Comparison of ENCODE assay signal across 16 cellular contexts in genomic region chr22:28005513-28005912, GRCh38.
DNase-seq lines count a peak whose midpoint lies in the region; ATAC-seq and TF ChIP-seq lines count a peak whose summit lies in the region.
"Had no signal": no experiment of that assay in that cellular context is flagged by ENCODE, and none has a peak within 500 bp of the region (broad histone marks: within the 10 kb centered on the region; RNA-seq: fewer than 3 reads in every experiment).

No MANE protein-coding gene starts in this region.

- peak overlapping the region; percentile 28 for H3K4me3 Mint-ChIP-seq in endothelial cell (ENCODE audit: unreplicated experiment)
- H3K4me3 Mint-ChIP-seq: CD4-positive, CD25-positive, alpha-beta regulatory T cell; HFFc6 had no signal

- H3K36me3 Mint-ChIP-seq in endothelial cell (ENCODE audit: low read depth, unreplicated experiment), result peaks cover 19% of the 10 kb centered on the region
- H3K36me3 Mint-ChIP-seq: CD4-positive, CD25-positive, alpha-beta regulatory T cell had no signal

- ATAC-seq in left cardiac atrium, result peak; percentile 66 to 79
- ATAC-seq: A549 had no signal

- no peaks in the 10 kb centered on the region for H3K9me3 Mint-ChIP-seq in endothelial cell (ENCODE audit: unreplicated experiment)
- H3K9me3 Mint-ChIP-seq: CD4-positive, CD25-positive, alpha-beta regulatory T cell; HFFc6 had no signal

- H3K9me3 ChIP-seq in SJCRH30 (replicated peaks) (no peaks in the 10 kb centered on the region), neuronal stem cell (replicated peaks in 1 of 2; ENCODE audit: control insufficient read depth in 2 of 2, insufficient read depth in 1 of 2, low read depth in 1 of 2, low read length in 2 of 2) (no peaks in the 10 kb centered on the region), MG63 (no peaks in the 10 kb centered on the region), vagina (no peaks in the 10 kb centered on the region), tibial artery (no peaks in the 10 kb centered on the region)
- H3K9me3 ChIP-seq: A549; BLaER1 treated with 17β-estradiol and CSF1 and Interleukin-3, amounts not matched to agents 10 nM and 100 nM had no signal

- no peak overlapping the region for H2BK5ac ChIP-seq in neuronal stem cell (ENCODE audit: low read length)

- no peak overlapping the region for H3K23ac ChIP-seq in neuronal stem cell (ENCODE audit: low read depth, low read length, poor library complexity)

- no peak overlapping the region for H2BK12ac ChIP-seq in neuronal stem cell (ENCODE audit: low read length)

- H3K27ac Mint-ChIP-seq in endothelial cell (ENCODE audit: unreplicated experiment), result no peak overlapping the region
- H3K27ac Mint-ChIP-seq: CD4-positive, CD25-positive, alpha-beta regulatory T cell; HFFc6 had no signal

- H3K4me1 Mint-ChIP-seq in endothelial cell (ENCODE audit: unreplicated experiment), result no peaks in the 10 kb centered on the region
- H3K4me1 Mint-ChIP-seq: CD4-positive, CD25-positive, alpha-beta regulatory T cell had no signal

- peaks cover 3% of the 10 kb centered on the region for H3K79me1 ChIP-seq in neuronal stem cell (ENCODE audit: low read depth, low read length)

- no peak overlapping the region for H2AK5ac ChIP-seq in neuronal stem cell (ENCODE audit: low read depth, low read length)

- no peak overlapping the region for H4K91ac ChIP-seq in neuronal stem cell (ENCODE audit: low read depth, low read length, poor library complexity)

- H3K36me3 ChIP-seq in SJCRH30 (no peaks in the 10 kb centered on the region), neuronal stem cell (replicated peaks in 1 of 2; ENCODE audit: control insufficient read depth in 2 of 2, insufficient read depth in 2 of 2, low read length in 2 of 2) (peaks cover 7 to 55% of the 10 kb centered on the region in 2 donors), MG63 (no peaks in the 10 kb centered on the region; the same call in 1 of the 2 replicates), vagina (no peaks in the 10 kb centered on the region), tibial artery (peaks cover 0 to 45% (median 8%) of the 10 kb centered on the region in 3 donors)
- H3K36me3 ChIP-seq: BLaER1 treated with 17β-estradiol and CSF1 and Interleukin-3, amounts not matched to agents 10 nM and 100 nM had no signal

- H3K14ac ChIP-seq in neuronal stem cell (ENCODE audit: low read length), result no peak overlapping the region

- TF ChIP-seq POLR2A in vagina (IDR thresholded peaks at IDR 0.05), result no peak

- peaks cover 8% of the 10 kb centered on the region for H3K27me3 Mint-ChIP-seq in endothelial cell (ENCODE audit: unreplicated experiment)

- peak overlapping the region; percentile 64 for H3K9ac ChIP-seq in neuronal stem cell (ENCODE audit: low read depth, low read length, poor library complexity)
- H3K9ac ChIP-seq: BLaER1 treated with 17β-estradiol and CSF1 and Interleukin-3, amounts not matched to agents 10 nM and 100 nM had no signal

- H2BK120ac ChIP-seq in neuronal stem cell (ENCODE audit: low read depth, low read length), result no peak overlapping the region

- H3K27me3 ChIP-seq in SJCRH30 (no peaks in the 10 kb centered on the region), neuronal stem cell (ENCODE audit: control insufficient read depth in 3 of 3, insufficient read depth in 3 of 3, low read depth in 1 of 3, low read length in 3 of 3) (no peaks in the 10 kb centered on the region), MG63 (no peaks in the 10 kb centered on the region), vagina (no peaks in the 10 kb centered on the region), tibial artery (no peaks in the 10 kb centered on the region)
- H3K27me3 ChIP-seq: BLaER1 treated with 17β-estradiol and CSF1 and Interleukin-3, amounts not matched to agents 10 nM and 100 nM had no signal

- WGBS in neuronal stem cell (ENCODE audit: extremely low coverage in 2 of 2, insufficient read length in 2 of 2, insufficient replicate concordance in 1 of 2), 2 donors, result no CpG with 5 or more reads among the region's 6 CpGs

- H3K27ac ChIP-seq in SJCRH30, result peak overlapping the region; percentile 20
- H3K27ac ChIP-seq in neuronal stem cell (replicated peaks; ENCODE audit: low read length), result no peak overlapping the region
- no peak overlapping the region for H3K27ac ChIP-seq in vagina
- no peak overlapping the region for H3K27ac ChIP-seq in tibial artery
- H3K27ac ChIP-seq: A549; BLaER1 treated with 17β-estradiol and CSF1 and Interleukin-3, amounts not matched to agents 10 nM and 100 nM; HL-60 had no signal

- no peak overlapping the region for H3K4ac ChIP-seq in neuronal stem cell (ENCODE audit: low read length)

- no peak overlapping the region for H4K8ac ChIP-seq in neuronal stem cell (ENCODE audit: low read depth, low read length)

- H3K4me3 ChIP-seq in SJCRH30 (no peak overlapping the region), neuronal stem cell (ENCODE audit: low read length in 2 of 2) (no peak overlapping the region), MG63 (no peak overlapping the region), vagina (no peak overlapping the region), tibial artery (no peak overlapping the region)
- H3K4me3 ChIP-seq: A549; BLaER1 treated with 17β-estradiol and CSF1 and Interleukin-3, amounts not matched to agents 10 nM and 100 nM had no signal

- no peak overlapping the region for H2BK15ac ChIP-seq in neuronal stem cell (ENCODE audit: low read length)

- no peak overlapping the region for H3K4me2 ChIP-seq in neuronal stem cell (ENCODE audit: insufficient read depth, low read length, poor library complexity, severe bottlenecking)
- H3K4me2 ChIP-seq: A549 had no signal

- H3K4me1 ChIP-seq in SJCRH30 (peaks cover 19% of the 10 kb centered on the region), neuronal stem cell (ENCODE audit: control insufficient read depth in 2 of 2, insufficient read depth in 1 of 2, low read depth in 1 of 2, low read length in 2 of 2) (no peaks in the 10 kb centered on the region), vagina (peaks cover 17% of the 10 kb centered on the region), tibial artery (peaks cover 0 to 7% (median 4%) of the 10 kb centered on the region in 4 donors)

- no peak overlapping the region for H2AFZ ChIP-seq in neuronal stem cell (ENCODE audit: low read length)

- no peak for TF ChIP-seq CTCF in endothelial cell (IDR thresholded peaks at IDR 0.05; ENCODE audit: unreplicated experiment)
- TF ChIP-seq CTCF in vagina (IDR thresholded peaks at IDR 0.05), result no peak
- TF ChIP-seq CTCF in tibial artery (IDR thresholded peaks at IDR 0.05), result no peak

- DNase-seq in SJCRH30, result no peak
- no peak for DNase-seq in endothelial cell (ENCODE audit: low spot score)
- DNase-seq in left cardiac atrium, result no peak
- DNase-seq in neuronal stem cell (ENCODE audit: low spot score), result no peak
- DNase-seq in GM19238 (ENCODE audit: insufficient read length, low spot score), result no peak
- no peak for DNase-seq in MG63
- DNase-seq in vagina (ENCODE audit: extremely low spot score in 2 of 2), result no peak
- DNase-seq in tibial artery, result no peak
- DNase-seq: CD4-positive, CD25-positive, alpha-beta regulatory T cell; DMS53; GF-D8; HCEC 1CT; HFFc6 had no signal

- H3K18ac ChIP-seq in neuronal stem cell (ENCODE audit: low read length), result no peak overlapping the region

- intact Hi-C loops in left cardiac atrium (cut with DNase I) (loop anchor here (5.0 kb wide), 2 partner anchors 118 to 1243 kb away; no protein-coding TSS in a partner anchor), vagina (cut with DNase I) (loop anchor here (5.0 to 10.0 kb wide), 2 partner anchors 91 to 1248 kb away; partner anchors contain the start of gene PITPNB), tibial artery (cut with DNase I; ENCODE audit: low total_unique reads) (loop anchor here (10.0 kb wide), 1 partner anchor 601 kb away; no protein-coding TSS in a partner anchor)
